In the genomic region with DNA sequence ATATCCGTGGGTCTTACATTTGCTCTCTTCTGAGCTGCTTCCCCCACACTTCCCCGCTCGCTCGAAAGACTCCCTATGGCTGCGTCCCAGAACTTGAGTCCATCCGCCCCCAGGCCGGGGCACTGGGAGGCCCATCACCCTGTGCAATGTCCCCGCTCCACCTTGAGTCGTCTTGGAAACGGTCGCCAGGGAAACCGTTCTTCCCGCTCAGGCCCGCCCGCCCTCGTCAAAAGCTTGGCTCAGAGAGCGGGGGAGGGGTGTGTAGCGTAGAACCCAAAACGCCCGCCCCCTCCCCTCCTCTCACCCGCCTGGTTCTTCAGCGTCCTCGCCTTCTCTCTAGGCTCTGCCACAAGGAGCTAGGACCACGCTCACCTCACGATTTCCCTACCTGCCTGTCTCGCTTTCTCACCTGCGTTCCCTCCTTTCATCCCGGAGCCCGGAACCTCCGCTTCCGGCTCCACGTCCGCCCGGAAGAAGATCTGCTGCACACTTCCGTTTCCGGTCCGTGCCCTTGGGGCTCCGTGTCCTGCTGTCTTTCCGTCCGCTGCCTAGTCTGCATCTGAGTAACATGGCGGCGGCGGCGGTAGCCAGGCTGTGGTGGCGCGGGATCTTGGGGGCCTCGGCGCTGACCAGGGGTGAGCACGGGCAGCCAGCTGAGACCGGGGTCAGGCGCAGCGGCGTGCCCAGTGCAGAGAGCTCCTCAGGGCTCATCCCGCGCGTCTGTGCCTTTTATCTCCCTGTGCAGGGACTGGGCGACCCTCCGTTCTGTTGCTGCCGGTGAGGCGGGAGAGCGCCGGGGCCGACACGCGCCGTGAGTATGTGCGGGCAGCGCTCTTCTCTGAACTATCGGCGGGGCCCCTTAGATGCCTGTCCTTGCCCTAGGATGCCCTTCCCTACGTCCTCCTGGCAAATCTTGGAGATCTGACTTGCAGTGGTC, we compare ENCODE assay signal across 1 cellular context.
TF ChIP-seq lines count a peak whose summit lies in the region.

A gene (minus strand): TSS at position 447 of the 937 bp plus-strand sequence. CDS start 19 bp downstream, at position 428.
A gene (plus strand): TSS at position 551 of the 937 bp plus-strand sequence. CDS start 18 bp downstream, at position 569.

TF ChIP-seq in HepG2, 621 proteins besides CTCF, POLR2A, EP300 and RAD21 (continued from another document and continues in another):
- no peak for TF ChIP-seq MLLT10 (CRISPR knock-in tag; IDR thresholded peaks at IDR 0.05)
- TF ChIP-seq, protein P1, sequence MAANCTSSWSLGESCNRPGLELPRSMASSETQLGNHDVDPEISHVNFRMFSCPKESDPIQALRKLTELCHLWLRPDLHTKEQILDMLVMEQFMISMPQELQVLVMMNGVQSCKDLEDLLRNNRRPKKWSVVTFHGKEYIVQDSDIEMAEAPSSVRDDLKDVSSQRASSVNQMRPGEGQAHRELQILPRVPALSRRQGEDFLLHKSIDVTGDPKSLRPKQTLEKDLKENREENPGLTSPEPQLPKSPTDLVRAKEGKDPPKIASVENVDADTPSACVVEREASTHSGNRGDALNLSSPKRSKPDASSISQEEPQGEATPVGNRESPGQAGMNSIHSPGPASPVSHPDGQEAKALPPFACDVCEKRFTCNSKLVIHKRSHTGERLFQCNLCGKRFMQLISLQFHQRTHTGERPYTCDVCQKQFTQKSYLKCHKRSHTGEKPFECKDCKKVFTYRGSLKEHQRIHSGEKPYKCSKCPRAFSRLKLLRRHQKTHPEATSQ (CRISPR knock-in tag; IDR thresholded peaks at IDR 0.05; ENCODE audit: borderline replicate concordance) = peak; percentile 94
- TF ChIP-seq XBP1 (CRISPR knock-in tag; IDR thresholded peaks at IDR 0.05) = no peak
- peak; percentile 65; the same call in 1 of the 2 replicates for TF ChIP-seq GLI4 (CRISPR knock-in tag; IDR thresholded peaks at IDR 0.05; ENCODE audit: borderline replicate concordance)
- peak; percentile 87; the same call in 1 of the 2 replicates for TF ChIP-seq ZNF335 (CRISPR knock-in tag; IDR thresholded peaks at IDR 0.05)
- TF ChIP-seq KLF12 (CRISPR knock-in tag; IDR thresholded peaks at IDR 0.05; ENCODE audit: borderline replicate concordance) = peak; percentile 71; the same call in 1 of the 2 replicates
- TF ChIP-seq, protein P2, sequence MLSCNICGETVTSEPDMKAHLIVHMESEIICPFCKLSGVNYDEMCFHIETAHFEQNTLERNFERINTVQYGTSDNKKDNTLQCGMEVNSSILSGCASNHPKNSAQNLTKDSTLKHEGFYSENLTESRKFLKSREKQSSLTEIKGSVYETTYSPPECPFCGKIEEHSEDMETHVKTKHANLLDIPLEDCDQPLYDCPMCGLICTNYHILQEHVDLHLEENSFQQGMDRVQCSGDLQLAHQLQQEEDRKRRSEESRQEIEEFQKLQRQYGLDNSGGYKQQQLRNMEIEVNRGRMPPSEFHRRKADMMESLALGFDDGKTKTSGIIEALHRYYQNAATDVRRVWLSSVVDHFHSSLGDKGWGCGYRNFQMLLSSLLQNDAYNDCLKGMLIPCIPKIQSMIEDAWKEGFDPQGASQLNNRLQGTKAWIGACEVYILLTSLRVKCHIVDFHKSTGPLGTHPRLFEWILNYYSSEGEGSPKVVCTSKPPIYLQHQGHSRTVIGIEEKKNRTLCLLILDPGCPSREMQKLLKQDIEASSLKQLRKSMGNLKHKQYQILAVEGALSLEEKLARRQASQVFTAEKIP (CRISPR knock-in tag; IDR thresholded peaks at IDR 0.05; ENCODE audit: borderline replicate concordance) = no peak
- peak; percentile 46; the same call in 1 of the 2 replicates for TF ChIP-seq ZNF7 (CRISPR knock-in tag; IDR thresholded peaks at IDR 0.05)
- TF ChIP-seq SIN3B (IDR thresholded peaks at IDR 0.05; ENCODE audit: low read length) = peak; percentile 99
- peak; percentile 97 for TF ChIP-seq ZSCAN31 (CRISPR knock-in tag; IDR thresholded peaks at IDR 0.05; ENCODE audit: low read depth)
- peak; percentile 83; the same call in 1 of the 2 replicates for TF ChIP-seq ZNF564 (CRISPR knock-in tag; IDR thresholded peaks at IDR 0.05)
- peak; percentile 86 for TF ChIP-seq FOXC1 (CRISPR knock-in tag; IDR thresholded peaks at IDR 0.05; ENCODE audit: borderline replicate concordance)
- TF ChIP-seq, protein P3, sequence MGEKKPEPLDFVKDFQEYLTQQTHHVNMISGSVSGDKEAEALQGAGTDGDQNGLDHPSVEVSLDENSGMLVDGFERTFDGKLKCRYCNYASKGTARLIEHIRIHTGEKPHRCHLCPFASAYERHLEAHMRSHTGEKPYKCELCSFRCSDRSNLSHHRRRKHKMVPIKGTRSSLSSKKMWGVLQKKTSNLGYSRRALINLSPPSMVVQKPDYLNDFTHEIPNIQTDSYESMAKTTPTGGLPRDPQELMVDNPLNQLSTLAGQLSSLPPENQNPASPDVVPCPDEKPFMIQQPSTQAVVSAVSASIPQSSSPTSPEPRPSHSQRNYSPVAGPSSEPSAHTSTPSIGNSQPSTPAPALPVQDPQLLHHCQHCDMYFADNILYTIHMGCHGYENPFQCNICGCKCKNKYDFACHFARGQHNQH (CRISPR knock-in tag; IDR thresholded peaks at IDR 0.05) = peak; percentile 97; the same call in 1 of the 2 replicates
- no peak for TF ChIP-seq ZNF570 (CRISPR knock-in tag; IDR thresholded peaks at IDR 0.05; ENCODE audit: borderline replicate concordance)
- no peak for TF ChIP-seq MTF1 (CRISPR knock-in tag; IDR thresholded peaks at IDR 0.05)
- peak; percentile 69; the same call in 1 of the 2 replicates for TF ChIP-seq ZNF839 (CRISPR knock-in tag; IDR thresholded peaks at IDR 0.05; ENCODE audit: borderline replicate concordance)
- TF ChIP-seq, protein P4, sequence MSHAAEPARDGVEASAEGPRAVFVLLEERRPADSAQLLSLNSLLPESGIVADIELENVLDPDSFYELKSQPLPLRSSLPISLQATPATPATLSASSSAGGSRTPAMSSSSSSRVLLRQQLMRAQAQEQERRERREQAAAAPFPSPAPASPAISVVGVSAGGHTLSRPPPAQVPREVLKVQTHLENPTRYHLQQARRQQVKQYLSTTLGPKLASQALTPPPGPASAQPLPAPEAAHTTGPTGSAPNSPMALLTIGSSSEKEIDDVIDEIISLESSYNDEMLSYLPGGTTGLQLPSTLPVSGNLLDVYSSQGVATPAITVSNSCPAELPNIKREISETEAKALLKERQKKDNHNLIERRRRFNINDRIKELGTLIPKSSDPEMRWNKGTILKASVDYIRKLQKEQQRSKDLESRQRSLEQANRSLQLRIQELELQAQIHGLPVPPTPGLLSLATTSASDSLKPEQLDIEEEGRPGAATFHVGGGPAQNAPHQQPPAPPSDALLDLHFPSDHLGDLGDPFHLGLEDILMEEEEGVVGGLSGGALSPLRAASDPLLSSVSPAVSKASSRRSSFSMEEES (CRISPR knock-in tag; IDR thresholded peaks at IDR 0.05) = peak; percentile 79
- no peak; the same call in 1 of the 2 replicates for TF ChIP-seq JUND (CRISPR knock-in tag; IDR thresholded peaks at IDR 0.05)
- TF ChIP-seq, protein P5, sequence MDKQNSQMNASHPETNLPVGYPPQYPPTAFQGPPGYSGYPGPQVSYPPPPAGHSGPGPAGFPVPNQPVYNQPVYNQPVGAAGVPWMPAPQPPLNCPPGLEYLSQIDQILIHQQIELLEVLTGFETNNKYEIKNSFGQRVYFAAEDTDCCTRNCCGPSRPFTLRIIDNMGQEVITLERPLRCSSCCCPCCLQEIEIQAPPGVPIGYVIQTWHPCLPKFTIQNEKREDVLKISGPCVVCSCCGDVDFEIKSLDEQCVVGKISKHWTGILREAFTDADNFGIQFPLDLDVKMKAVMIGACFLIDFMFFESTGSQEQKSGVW (CRISPR knock-in tag; IDR thresholded peaks at IDR 0.05; ENCODE audit: borderline replicate concordance) = no peak
- peak; percentile 86 for TF ChIP-seq POLR2G (IDR thresholded peaks at IDR 0.05; ENCODE audit: low read depth, low read length)
- peak; percentile 98 for TF ChIP-seq ZNF788 (CRISPR knock-in tag; IDR thresholded peaks at IDR 0.05; ENCODE audit: borderline replicate concordance)
- peak; percentile 97 for TF ChIP-seq ZNF891 (CRISPR knock-in tag; IDR thresholded peaks at IDR 0.05)
- TF ChIP-seq NFE2 (CRISPR knock-in tag; IDR thresholded peaks at IDR 0.05) = no peak
- no peak for TF ChIP-seq NFE2L2 (IDR thresholded peaks at IDR 0.05; ENCODE audit: low read length)
- peak; percentile 75 for TF ChIP-seq HNRNPLL (IDR thresholded peaks at IDR 0.05; ENCODE audit: low read depth, low read length, poor library complexity, severe bottlenecking)
- TF ChIP-seq FOXK2 (IDR thresholded peaks at IDR 0.05) = peak; percentile 68; the same call in 1 of the 2 replicates
- TF ChIP-seq ZNF224 (CRISPR knock-in tag; IDR thresholded peaks at IDR 0.05) = 0 out of 2 replicates have a peak, but pooled peaks have one; percentile 54
- TF ChIP-seq ZNF567 (CRISPR knock-in tag; IDR thresholded peaks at IDR 0.05; ENCODE audit: borderline replicate concordance) = peak; percentile 88
- no peak; the same call in 1 of the 2 replicates for TF ChIP-seq HNF4G (IDR thresholded peaks at IDR 0.05; ENCODE audit: borderline replicate concordance, low read depth, low read length)
- no peak; the same call in 1 of the 2 replicates for TF ChIP-seq HNF4G (CRISPR knock-in tag; IDR thresholded peaks at IDR 0.05; ENCODE audit: borderline replicate concordance, low read depth)
- TF ChIP-seq RXRA (CRISPR knock-in tag; IDR thresholded peaks at IDR 0.05) = peak; percentile 88
- peak; percentile 100 for TF ChIP-seq KDM2A (CRISPR knock-in tag; IDR thresholded peaks at IDR 0.05; ENCODE audit: borderline replicate concordance, low read depth)
- TF ChIP-seq ZBTB21 (CRISPR knock-in tag; IDR thresholded peaks at IDR 0.05) = peak; percentile 34; the same call in 1 of the 2 replicates
- TF ChIP-seq FOXM1 (CRISPR knock-in tag; IDR thresholded peaks at IDR 0.05) = peak; percentile 33; the same call in 1 of the 2 replicates
- peak; percentile 43; the same call in 1 of the 2 replicates for TF ChIP-seq NCOR1 (IDR thresholded peaks at IDR 0.05; ENCODE audit: borderline replicate concordance, low read length)
- TF ChIP-seq PAX8 (CRISPR knock-in tag; IDR thresholded peaks at IDR 0.05; ENCODE audit: borderline replicate concordance) = peak; percentile 58
- TF ChIP-seq PITX1 (CRISPR knock-in tag; IDR thresholded peaks at IDR 0.05) = peak; percentile 74
- 0 out of 2 replicates have a peak, but pooled peaks have one; percentile 53 for TF ChIP-seq ZFP1 (CRISPR knock-in tag; IDR thresholded peaks at IDR 0.05)
- TF ChIP-seq, protein P6, sequence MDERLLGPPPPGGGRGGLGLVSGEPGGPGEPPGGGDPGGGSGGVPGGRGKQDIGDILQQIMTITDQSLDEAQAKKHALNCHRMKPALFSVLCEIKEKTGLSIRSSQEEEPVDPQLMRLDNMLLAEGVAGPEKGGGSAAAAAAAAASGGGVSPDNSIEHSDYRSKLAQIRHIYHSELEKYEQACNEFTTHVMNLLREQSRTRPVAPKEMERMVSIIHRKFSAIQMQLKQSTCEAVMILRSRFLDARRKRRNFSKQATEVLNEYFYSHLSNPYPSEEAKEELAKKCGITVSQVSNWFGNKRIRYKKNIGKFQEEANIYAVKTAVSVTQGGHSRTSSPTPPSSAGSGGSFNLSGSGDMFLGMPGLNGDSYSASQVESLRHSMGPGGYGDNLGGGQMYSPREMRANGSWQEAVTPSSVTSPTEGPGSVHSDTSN (CRISPR knock-in tag; IDR thresholded peaks at IDR 0.05) = no peak
- TF ChIP-seq ZNF274 (CRISPR knock-in tag; IDR thresholded peaks at IDR 0.05) = peak; percentile 71; the same call in 1 of the 2 replicates
- TF ChIP-seq, protein P7, sequence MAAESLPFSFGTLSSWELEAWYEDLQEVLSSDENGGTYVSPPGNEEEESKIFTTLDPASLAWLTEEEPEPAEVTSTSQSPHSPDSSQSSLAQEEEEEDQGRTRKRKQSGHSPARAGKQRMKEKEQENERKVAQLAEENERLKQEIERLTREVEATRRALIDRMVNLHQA (CRISPR knock-in tag; IDR thresholded peaks at IDR 0.05) = no peak
- TF ChIP-seq HCFC1 (IDR thresholded peaks at IDR 0.05; ENCODE audit: low read depth, low read length) = peak; percentile 89
- no peak; the same call in 1 of the 2 replicates for TF ChIP-seq ZNF510 (CRISPR knock-in tag; IDR thresholded peaks at IDR 0.05; ENCODE audit: low read depth)
- peak; percentile 36 for TF ChIP-seq ZNF776 (CRISPR knock-in tag; IDR thresholded peaks at IDR 0.05)
- TF ChIP-seq MYNN (CRISPR knock-in tag; IDR thresholded peaks at IDR 0.05; ENCODE audit: low read depth) = peak; percentile 95
- no peak; the same call in 1 of the 2 replicates for TF ChIP-seq REL (CRISPR knock-in tag; conservative IDR thresholded peaks at IDR 0.05)
- TF ChIP-seq FOXO1 (CRISPR knock-in tag; IDR thresholded peaks at IDR 0.05) = peak; percentile 76
- TF ChIP-seq ZNF644 (CRISPR knock-in tag; IDR thresholded peaks at IDR 0.05; ENCODE audit: low read depth) = 0 out of 2 replicates have a peak, but pooled peaks have one; percentile 41
- peak; percentile 21 for TF ChIP-seq FOXJ3 (CRISPR knock-in tag; IDR thresholded peaks at IDR 0.05; ENCODE audit: borderline replicate concordance)
- TF ChIP-seq, protein P8, sequence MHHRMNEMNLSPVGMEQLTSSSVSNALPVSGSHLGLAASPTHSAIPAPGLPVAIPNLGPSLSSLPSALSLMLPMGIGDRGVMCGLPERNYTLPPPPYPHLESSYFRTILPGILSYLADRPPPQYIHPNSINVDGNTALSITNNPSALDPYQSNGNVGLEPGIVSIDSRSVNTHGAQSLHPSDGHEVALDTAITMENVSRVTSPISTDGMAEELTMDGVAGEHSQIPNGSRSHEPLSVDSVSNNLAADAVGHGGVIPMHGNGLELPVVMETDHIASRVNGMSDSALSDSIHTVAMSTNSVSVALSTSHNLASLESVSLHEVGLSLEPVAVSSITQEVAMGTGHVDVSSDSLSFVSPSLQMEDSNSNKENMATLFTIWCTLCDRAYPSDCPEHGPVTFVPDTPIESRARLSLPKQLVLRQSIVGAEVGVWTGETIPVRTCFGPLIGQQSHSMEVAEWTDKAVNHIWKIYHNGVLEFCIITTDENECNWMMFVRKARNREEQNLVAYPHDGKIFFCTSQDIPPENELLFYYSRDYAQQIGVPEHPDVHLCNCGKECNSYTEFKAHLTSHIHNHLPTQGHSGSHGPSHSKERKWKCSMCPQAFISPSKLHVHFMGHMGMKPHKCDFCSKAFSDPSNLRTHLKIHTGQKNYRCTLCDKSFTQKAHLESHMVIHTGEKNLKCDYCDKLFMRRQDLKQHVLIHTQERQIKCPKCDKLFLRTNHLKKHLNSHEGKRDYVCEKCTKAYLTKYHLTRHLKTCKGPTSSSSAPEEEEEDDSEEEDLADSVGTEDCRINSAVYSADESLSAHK (CRISPR knock-in tag; IDR thresholded peaks at IDR 0.05; ENCODE audit: borderline replicate concordance) = no peak
- no peak for TF ChIP-seq ZNF33B (CRISPR knock-in tag; IDR thresholded peaks at IDR 0.05)
- peak; percentile 81; the same call in 1 of the 2 replicates for TF ChIP-seq ZNF230 (CRISPR knock-in tag; IDR thresholded peaks at IDR 0.05)
- no peak for TF ChIP-seq POLR2AphosphoS2 (IDR thresholded peaks at IDR 0.05; ENCODE audit: low read depth, low read length)
